ENCODE assay signal across 1 cellular context in the genomic region with DNA sequence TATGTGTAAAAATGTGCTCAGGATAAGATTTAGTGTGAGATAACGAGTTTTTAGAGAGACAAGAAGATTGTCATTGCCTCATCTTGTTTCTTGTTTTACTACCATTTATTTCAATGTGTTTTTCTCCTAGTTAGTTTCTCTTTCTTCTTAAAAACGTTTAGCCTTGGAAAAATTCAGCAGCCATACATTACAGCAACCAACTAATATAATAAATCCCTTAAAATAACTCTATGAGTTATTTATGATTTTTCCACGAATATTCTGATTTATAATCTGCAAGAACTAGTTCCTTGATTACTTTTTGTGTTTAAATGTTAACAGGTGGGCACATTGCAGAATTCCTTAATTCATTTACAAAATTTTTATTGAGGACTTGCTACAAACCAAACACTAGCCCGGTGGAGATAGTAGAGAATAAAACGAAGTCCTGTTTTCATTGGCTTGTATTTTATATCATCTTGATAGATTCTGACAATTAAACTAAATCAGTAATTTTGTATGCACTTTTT.
TF ChIP-seq lines count a peak whose summit lies in the region.

No MANE protein-coding gene starts in this region.

TF ChIP-seq in GM12878, 131 proteins besides CTCF, POLR2A, EP300 and RAD21:
- TF ChIP-seq, protein P1, sequence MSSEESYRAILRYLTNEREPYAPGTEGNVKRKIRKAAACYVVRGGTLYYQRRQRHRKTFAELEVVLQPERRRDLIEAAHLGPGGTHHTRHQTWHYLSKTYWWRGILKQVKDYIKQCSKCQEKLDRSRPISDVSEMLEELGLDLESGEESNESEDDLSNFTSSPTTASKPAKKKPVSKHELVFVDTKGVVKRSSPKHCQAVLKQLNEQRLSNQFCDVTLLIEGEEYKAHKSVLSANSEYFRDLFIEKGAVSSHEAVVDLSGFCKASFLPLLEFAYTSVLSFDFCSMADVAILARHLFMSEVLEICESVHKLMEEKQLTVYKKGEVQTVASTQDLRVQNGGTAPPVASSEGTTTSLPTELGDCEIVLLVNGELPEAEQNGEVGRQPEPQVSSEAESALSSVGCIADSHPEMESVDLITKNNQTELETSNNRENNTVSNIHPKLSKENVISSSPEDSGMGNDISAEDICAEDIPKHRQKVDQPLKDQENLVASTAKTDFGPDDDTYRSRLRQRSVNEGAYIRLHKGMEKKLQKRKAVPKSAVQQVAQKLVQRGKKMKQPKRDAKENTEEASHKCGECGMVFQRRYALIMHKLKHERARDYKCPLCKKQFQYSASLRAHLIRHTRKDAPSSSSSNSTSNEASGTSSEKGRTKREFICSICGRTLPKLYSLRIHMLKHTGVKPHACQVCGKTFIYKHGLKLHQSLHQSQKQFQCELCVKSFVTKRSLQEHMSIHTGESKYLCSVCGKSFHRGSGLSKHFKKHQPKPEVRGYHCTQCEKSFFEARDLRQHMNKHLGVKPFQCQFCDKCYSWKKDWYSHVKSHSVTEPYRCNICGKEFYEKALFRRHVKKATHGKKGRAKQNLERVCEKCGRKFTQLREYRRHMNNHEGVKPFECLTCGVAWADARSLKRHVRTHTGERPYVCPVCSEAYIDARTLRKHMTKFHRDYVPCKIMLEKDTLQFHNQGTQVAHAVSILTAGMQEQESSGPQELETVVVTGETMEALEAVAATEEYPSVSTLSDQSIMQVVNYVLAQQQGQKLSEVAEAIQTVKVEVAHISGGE (CRISPR knock-in tag; IDR thresholded peaks at IDR 0.05) = no peak
- no peak for TF ChIP-seq CEBPB (IDR thresholded peaks at IDR 0.05; ENCODE audit: borderline replicate concordance in 1 of 2, low read depth in 2 of 2, low read length in 2 of 2)
- TF ChIP-seq, protein P2, sequence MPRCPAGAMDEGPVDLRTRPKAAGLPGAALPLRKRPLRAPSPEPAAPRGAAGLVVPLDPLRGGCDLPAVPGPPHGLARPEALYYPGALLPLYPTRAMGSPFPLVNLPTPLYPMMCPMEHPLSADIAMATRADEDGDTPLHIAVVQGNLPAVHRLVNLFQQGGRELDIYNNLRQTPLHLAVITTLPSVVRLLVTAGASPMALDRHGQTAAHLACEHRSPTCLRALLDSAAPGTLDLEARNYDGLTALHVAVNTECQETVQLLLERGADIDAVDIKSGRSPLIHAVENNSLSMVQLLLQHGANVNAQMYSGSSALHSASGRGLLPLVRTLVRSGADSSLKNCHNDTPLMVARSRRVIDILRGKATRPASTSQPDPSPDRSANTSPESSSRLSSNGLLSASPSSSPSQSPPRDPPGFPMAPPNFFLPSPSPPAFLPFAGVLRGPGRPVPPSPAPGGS (IDR thresholded peaks at IDR 0.05; ENCODE audit: borderline replicate concordance, insufficient read depth, low read depth, low read length, poor library complexity, severe bottlenecking) = no peak
- TF ChIP-seq POLR2AphosphoS5 (IDR thresholded peaks at IDR 0.05; ENCODE audit: low read length) = no peak
- TF ChIP-seq CBFB (IDR thresholded peaks at IDR 0.05; ENCODE audit: low read depth) = no peak
- TF ChIP-seq, protein P3, sequence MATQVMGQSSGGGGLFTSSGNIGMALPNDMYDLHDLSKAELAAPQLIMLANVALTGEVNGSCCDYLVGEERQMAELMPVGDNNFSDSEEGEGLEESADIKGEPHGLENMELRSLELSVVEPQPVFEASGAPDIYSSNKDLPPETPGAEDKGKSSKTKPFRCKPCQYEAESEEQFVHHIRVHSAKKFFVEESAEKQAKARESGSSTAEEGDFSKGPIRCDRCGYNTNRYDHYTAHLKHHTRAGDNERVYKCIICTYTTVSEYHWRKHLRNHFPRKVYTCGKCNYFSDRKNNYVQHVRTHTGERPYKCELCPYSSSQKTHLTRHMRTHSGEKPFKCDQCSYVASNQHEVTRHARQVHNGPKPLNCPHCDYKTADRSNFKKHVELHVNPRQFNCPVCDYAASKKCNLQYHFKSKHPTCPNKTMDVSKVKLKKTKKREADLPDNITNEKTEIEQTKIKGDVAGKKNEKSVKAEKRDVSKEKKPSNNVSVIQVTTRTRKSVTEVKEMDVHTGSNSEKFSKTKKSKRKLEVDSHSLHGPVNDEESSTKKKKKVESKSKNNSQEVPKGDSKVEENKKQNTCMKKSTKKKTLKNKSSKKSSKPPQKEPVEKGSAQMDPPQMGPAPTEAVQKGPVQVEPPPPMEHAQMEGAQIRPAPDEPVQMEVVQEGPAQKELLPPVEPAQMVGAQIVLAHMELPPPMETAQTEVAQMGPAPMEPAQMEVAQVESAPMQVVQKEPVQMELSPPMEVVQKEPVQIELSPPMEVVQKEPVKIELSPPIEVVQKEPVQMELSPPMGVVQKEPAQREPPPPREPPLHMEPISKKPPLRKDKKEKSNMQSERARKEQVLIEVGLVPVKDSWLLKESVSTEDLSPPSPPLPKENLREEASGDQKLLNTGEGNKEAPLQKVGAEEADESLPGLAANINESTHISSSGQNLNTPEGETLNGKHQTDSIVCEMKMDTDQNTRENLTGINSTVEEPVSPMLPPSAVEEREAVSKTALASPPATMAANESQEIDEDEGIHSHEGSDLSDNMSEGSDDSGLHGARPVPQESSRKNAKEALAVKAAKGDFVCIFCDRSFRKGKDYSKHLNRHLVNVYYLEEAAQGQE (IDR thresholded peaks at IDR 0.05; ENCODE audit: low read depth, low read length) = no peak
- no peak for TF ChIP-seq BCL11A (IDR thresholded peaks at IDR 0.05; ENCODE audit: low read depth, low read length)
- TF ChIP-seq IKZF1 (conservative IDR thresholded peaks at IDR 0.05) = no peak
- no peak for TF ChIP-seq KDM1A (IDR thresholded peaks at IDR 0.05; ENCODE audit: borderline replicate concordance)
- no peak for TF ChIP-seq NR2C2 (IDR thresholded peaks at IDR 0.05; ENCODE audit: borderline replicate concordance, control insufficient read depth, insufficient read length, low read depth)
- TF ChIP-seq CBX3 (IDR thresholded peaks at IDR 0.05; ENCODE audit: borderline replicate concordance, low read depth) = no peak
- TF ChIP-seq ASH2L (IDR thresholded peaks at IDR 0.05; ENCODE audit: borderline replicate concordance, low read depth) = no peak
- no peak for TF ChIP-seq NBN (IDR thresholded peaks at IDR 0.05)
- no peak for TF ChIP-seq FOXK2 (IDR thresholded peaks at IDR 0.05)
- TF ChIP-seq, protein P4, sequence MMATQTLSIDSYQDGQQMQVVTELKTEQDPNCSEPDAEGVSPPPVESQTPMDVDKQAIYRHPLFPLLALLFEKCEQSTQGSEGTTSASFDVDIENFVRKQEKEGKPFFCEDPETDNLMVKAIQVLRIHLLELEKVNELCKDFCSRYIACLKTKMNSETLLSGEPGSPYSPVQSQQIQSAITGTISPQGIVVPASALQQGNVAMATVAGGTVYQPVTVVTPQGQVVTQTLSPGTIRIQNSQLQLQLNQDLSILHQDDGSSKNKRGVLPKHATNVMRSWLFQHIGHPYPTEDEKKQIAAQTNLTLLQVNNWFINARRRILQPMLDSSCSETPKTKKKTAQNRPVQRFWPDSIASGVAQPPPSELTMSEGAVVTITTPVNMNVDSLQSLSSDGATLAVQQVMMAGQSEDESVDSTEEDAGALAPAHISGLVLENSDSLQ (IDR thresholded peaks at IDR 0.05) = no peak
- TF ChIP-seq ZBED1 (IDR thresholded peaks at IDR 0.05; ENCODE audit: borderline replicate concordance) = no peak
- TF ChIP-seq ETV6 (conservative IDR thresholded peaks at IDR 0.05 in 1 of 2, IDR thresholded peaks at IDR 0.05 in 1 of 2; ENCODE audit: borderline replicate concordance in 1 of 2, low read depth in 1 of 2) = no peak
- TF ChIP-seq, protein P5, sequence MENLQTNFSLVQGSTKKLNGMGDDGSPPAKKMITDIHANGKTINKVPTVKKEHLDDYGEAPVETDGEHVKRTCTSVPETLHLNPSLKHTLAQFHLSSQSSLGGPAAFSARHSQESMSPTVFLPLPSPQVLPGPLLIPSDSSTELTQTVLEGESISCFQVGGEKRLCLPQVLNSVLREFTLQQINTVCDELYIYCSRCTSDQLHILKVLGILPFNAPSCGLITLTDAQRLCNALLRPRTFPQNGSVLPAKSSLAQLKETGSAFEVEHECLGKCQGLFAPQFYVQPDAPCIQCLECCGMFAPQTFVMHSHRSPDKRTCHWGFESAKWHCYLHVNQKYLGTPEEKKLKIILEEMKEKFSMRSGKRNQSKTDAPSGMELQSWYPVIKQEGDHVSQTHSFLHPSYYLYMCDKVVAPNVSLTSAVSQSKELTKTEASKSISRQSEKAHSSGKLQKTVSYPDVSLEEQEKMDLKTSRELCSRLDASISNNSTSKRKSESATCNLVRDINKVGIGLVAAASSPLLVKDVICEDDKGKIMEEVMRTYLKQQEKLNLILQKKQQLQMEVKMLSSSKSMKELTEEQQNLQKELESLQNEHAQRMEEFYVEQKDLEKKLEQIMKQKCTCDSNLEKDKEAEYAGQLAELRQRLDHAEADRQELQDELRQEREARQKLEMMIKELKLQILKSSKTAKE (IDR thresholded peaks at IDR 0.05; ENCODE audit: low read depth, poor library complexity, severe bottlenecking) = no peak
- TF ChIP-seq, protein P6, sequence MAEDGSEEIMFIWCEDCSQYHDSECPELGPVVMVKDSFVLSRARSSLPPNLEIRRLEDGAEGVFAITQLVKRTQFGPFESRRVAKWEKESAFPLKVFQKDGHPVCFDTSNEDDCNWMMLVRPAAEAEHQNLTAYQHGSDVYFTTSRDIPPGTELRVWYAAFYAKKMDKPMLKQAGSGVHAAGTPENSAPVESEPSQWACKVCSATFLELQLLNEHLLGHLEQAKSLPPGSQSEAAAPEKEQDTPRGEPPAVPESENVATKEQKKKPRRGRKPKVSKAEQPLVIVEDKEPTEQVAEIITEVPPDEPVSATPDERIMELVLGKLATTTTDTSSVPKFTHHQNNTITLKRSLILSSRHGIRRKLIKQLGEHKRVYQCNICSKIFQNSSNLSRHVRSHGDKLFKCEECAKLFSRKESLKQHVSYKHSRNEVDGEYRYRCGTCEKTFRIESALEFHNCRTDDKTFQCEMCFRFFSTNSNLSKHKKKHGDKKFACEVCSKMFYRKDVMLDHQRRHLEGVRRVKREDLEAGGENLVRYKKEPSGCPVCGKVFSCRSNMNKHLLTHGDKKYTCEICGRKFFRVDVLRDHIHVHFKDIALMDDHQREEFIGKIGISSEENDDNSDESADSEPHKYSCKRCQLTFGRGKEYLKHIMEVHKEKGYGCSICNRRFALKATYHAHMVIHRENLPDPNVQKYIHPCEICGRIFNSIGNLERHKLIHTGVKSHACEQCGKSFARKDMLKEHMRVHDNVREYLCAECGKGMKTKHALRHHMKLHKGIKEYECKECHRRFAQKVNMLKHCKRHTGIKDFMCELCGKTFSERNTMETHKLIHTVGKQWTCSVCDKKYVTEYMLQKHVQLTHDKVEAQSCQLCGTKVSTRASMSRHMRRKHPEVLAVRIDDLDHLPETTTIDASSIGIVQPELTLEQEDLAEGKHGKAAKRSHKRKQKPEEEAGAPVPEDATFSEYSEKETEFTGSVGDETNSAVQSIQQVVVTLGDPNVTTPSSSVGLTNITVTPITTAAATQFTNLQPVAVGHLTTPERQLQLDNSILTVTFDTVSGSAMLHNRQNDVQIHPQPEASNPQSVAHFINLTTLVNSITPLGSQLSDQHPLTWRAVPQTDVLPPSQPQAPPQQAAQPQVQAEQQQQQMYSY (CRISPR knock-in tag; IDR thresholded peaks at IDR 0.05) = no peak
TF ChIP-seq in GM12878: peak in this region for 0.
